In the genomic region with DNA sequence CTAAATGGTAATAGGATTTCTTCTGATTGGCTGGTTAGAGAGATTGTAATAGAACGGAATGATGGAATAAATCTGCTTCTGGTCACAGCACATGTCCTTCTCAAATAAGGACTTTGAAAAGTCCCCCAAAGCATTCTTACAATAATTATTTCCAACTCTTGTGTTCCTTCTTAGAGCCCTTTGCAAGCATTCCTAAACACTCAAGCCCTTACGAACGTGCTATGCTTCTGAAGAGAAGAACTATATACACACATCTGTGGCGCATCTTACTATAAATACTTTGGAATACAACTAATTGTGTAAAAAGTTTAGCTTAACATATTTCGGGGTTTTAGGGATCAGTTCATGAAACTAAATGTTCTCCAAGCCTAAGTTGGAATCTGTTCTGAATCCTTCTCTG, we compare ENCODE assay signal across 11 cellular contexts. TPM values are rescaled to one million over a fixed set of nuclear protein-coding genes. Genes with fewer than 3 reads are reported as not detected.
A peak's percentile ranks its signal among the peaks of the same experiment; 100 is the strongest.
DNase-seq lines count a peak whose midpoint lies in the region; ATAC-seq and TF ChIP-seq lines count a peak whose summit lies in the region.
"Had no signal": no experiment of that assay in that cellular context is flagged by ENCODE, and none has a peak within 500 bp of the region (broad histone marks: within the 10 kb centered on the region; RNA-seq: fewer than 3 reads in every experiment).

No MANE protein-coding gene starts in this region.

- peak overlapping the region; percentile 86; the same call in 1 of the 2 replicates for H3K27ac Mint-ChIP-seq in WTC11
- H3K27ac Mint-ChIP-seq: activated naive CD8-positive, alpha-beta T cell; natural killer cell treated with Interleukin-12 subunit alpha and Interleukin-12 subunit beta and Interleukin-15 and Interleukin-18, amount 100 ng/mL, for 72 hours had no signal

- ATAC-seq in DND-41 (ENCODE audit: insufficient read depth, low read depth) (no peak), WTC11 (no peak), HG02840 (IDR thresholded peaks at IDR 0.05; ENCODE audit: low FRiP score, unreplicated experiment) (no peak)
- ATAC-seq: natural killer cell treated with Interleukin-12 subunit alpha and Interleukin-12 subunit beta and Interleukin-15 and Interleukin-18, amount 100 ng/mL, for 72 hours had no signal

- no peaks in the 10 kb centered on the region for H3K9me3 ChIP-seq in DND-41 (ENCODE audit: insufficient read depth, low read length, severe bottlenecking)
- H3K9me3 ChIP-seq in skeletal muscle satellite cell (replicated peaks; ENCODE audit: low read length), result no peaks in the 10 kb centered on the region

- peaks cover 93% of the 10 kb centered on the region for H3K79me2 ChIP-seq in DND-41 (ENCODE audit: insufficient read depth, low read length)

- H4K20me1 ChIP-seq in DND-41 (ENCODE audit: insufficient read depth, low read length), result peaks cover 14% of the 10 kb centered on the region; the same call in 1 of the 2 replicates

- H3K9ac ChIP-seq in DND-41 (ENCODE audit: low read depth, low read length) (no peak overlapping the region), skeletal muscle satellite cell (ENCODE audit: low read depth, low read length) (peak overlapping the region; percentile 82)

- H3K27ac ChIP-seq in DND-41 (ENCODE audit: low read length), result peak overlapping the region; percentile 22; the same call in 1 of the 2 replicates

- H3K4me3 Mint-ChIP-seq in WTC11, result no peak overlapping the region
- H3K4me3 Mint-ChIP-seq: activated naive CD8-positive, alpha-beta T cell; natural killer cell treated with Interleukin-12 subunit alpha and Interleukin-12 subunit beta and Interleukin-15 and Interleukin-18, amount 100 ng/mL, for 72 hours had no signal

- no peaks in the 10 kb centered on the region for H3K27me3 Mint-ChIP-seq in WTC11 (ENCODE audit: low read depth)
- H3K27me3 Mint-ChIP-seq: activated naive CD8-positive, alpha-beta T cell; natural killer cell treated with Interleukin-12 subunit alpha and Interleukin-12 subunit beta and Interleukin-15 and Interleukin-18, amount 100 ng/mL, for 72 hours had no signal

- TF ChIP-seq CTCF in DND-41 (IDR thresholded peaks at IDR 0.05; ENCODE audit: borderline replicate concordance, extremely low read depth, low read length, poor library complexity, severe bottlenecking), result no peak
- TF ChIP-seq CTCF in WTC11 (IDR thresholded peaks at IDR 0.05), result no peak
- TF ChIP-seq CTCF in fibroblast of the aortic adventitia (IDR thresholded peaks at IDR 0.05; ENCODE audit: insufficient read depth, low read length), result no peak

- H3K4me3 ChIP-seq in DND-41 (ENCODE audit: low read depth in 1 of 2, low read length in 2 of 2), result no peak overlapping the region
- H3K4me3 ChIP-seq in fibroblast of the aortic adventitia (ENCODE audit: low read depth, low read length), result no peak overlapping the region
- H3K4me3 ChIP-seq in skeletal muscle satellite cell (ENCODE audit: low read length), result peak overlapping the region; percentile 15

- POLR2A ChIA-PET in WTC11 (lab: Charles Lee), result interaction anchor here (0.5 kb wide), 1 partner anchor 20 kb away, joined by 4 read pairs; no protein-coding TSS in a partner anchor

- CTCF ChIA-PET in WTC11 (lab: Charles Lee), result interaction anchor here (1.0 kb wide), 1 partner anchor 60 kb away, joined by 3 read pairs; no protein-coding TSS in a partner anchor

- H3K36me3 ChIP-seq in DND-41 (ENCODE audit: insufficient read depth, low read length) (no peaks in the 10 kb centered on the region), skeletal muscle satellite cell (ENCODE audit: insufficient read depth, low read length) (peaks cover 8% of the 10 kb centered on the region)

- 0 out of 2 replicates have a peak, but pooled peaks cover 6% of the 10 kb centered on the region for H3K36me3 Mint-ChIP-seq in WTC11
- H3K36me3 Mint-ChIP-seq: activated naive CD8-positive, alpha-beta T cell; natural killer cell treated with Interleukin-12 subunit alpha and Interleukin-12 subunit beta and Interleukin-15 and Interleukin-18, amount 100 ng/mL, for 72 hours had no signal

- no peak overlapping the region for H2AFZ ChIP-seq in DND-41 (ENCODE audit: low read depth, low read length)

- H3K9me3 Mint-ChIP-seq in WTC11, result no peaks in the 10 kb centered on the region
- H3K9me3 Mint-ChIP-seq: natural killer cell treated with Interleukin-12 subunit alpha and Interleukin-12 subunit beta and Interleukin-15 and Interleukin-18, amount 100 ng/mL, for 72 hours had no signal

- H3K4me2 ChIP-seq in DND-41 (ENCODE audit: insufficient read depth, low read length) (no peak overlapping the region), skeletal muscle satellite cell (ENCODE audit: low read length) (peak overlapping the region; percentile 62)

- H3K27me3 ChIP-seq in DND-41 (ENCODE audit: insufficient read depth, low read length, poor library complexity), result no peaks in the 10 kb centered on the region
- H3K27me3 ChIP-seq in skeletal muscle satellite cell (ENCODE audit: control insufficient read depth, insufficient read depth, low read length), result no peaks in the 10 kb centered on the region

- peaks cover 28% of the 10 kb centered on the region for H3K4me1 Mint-ChIP-seq in WTC11

- peaks cover 11% of the 10 kb centered on the region for H3K4me1 ChIP-seq in DND-41 (ENCODE audit: insufficient read depth, low read length)
- peaks cover 47% of the 10 kb centered on the region for H3K4me1 ChIP-seq in skeletal muscle satellite cell (ENCODE audit: control insufficient read depth, insufficient read depth, low read length)

- DNase-seq in DND-41 (no peak), WTC11 (ENCODE audit: low spot score) (no peak), fibroblast of the aortic adventitia (ENCODE audit: low read depth) (peak; percentile 29), mucosa of gallbladder (ENCODE audit: low spot score) (no peak), SHP77 treated with DMSO at 0.1 percent for 48 hours (lab: John Stamatoyannopoulos, UW) (no peak)
- no peak for DNase-seq in stimulated activated naive CD4-positive, alpha-beta T cell treated with Interleukin-2 at 50 U/mL for 16 hours (lab: John Stamatoyannopoulos, UW)
- DNase-seq: activated CD4-positive, CD25-positive, alpha-beta regulatory T cell treated with anti-CD3 and anti-CD28 coated beads, Interleukin-2, amount 50 U/mL, for 72 hours had no signal

TF ChIP-seq in WTC11, 78 proteins besides CTCF, POLR2A, EP300 and RAD21:
- no peak for TF ChIP-seq OVOL2 (CRISPR knock-in tag; IDR thresholded peaks at IDR 0.05; ENCODE audit: borderline replicate concordance)
- TF ChIP-seq CREB1 (CRISPR knock-in tag; IDR thresholded peaks at IDR 0.05), result no peak

RNA-seq across cellular contexts. Expression of gene CLIC4, which starts 25.6 kb away (rescaled TPM):
- total RNA-seq in WTC11 (2021), result 248 to 262 TPM (median 260 TPM) in 3 replicates
- 571 and 966 TPM in 2 replicates for total RNA-seq in fibroblast of the aortic adventitia (ENCODE audit: low replicate concordance)
- total RNA-seq in skeletal muscle satellite cell (2012; rRNA removed), result 271 and 344 TPM in 2 replicates
- total RNA-seq in mucosa of gallbladder, result 204 TPM
